ENCODE assay signal across 1 cellular context in genomic region chr20:46348972-46349741, GRCh38.
TF ChIP-seq lines count a peak whose summit lies in the region.

No MANE protein-coding gene starts in this region.

TF ChIP-seq in HepG2, 621 proteins besides CTCF, POLR2A, EP300 and RAD21 (continued from another document and continues in another):
- no peak for TF ChIP-seq ZNF513 (CRISPR knock-in tag; conservative IDR thresholded peaks at IDR 0.05)
- peak; percentile 56; the same call in 1 of the 2 replicates for TF ChIP-seq ZNF607 (CRISPR knock-in tag; IDR thresholded peaks at IDR 0.05; ENCODE audit: borderline replicate concordance)
- no peak for TF ChIP-seq RELA (CRISPR knock-in tag; IDR thresholded peaks at IDR 0.05)
- TF ChIP-seq, protein P1, sequence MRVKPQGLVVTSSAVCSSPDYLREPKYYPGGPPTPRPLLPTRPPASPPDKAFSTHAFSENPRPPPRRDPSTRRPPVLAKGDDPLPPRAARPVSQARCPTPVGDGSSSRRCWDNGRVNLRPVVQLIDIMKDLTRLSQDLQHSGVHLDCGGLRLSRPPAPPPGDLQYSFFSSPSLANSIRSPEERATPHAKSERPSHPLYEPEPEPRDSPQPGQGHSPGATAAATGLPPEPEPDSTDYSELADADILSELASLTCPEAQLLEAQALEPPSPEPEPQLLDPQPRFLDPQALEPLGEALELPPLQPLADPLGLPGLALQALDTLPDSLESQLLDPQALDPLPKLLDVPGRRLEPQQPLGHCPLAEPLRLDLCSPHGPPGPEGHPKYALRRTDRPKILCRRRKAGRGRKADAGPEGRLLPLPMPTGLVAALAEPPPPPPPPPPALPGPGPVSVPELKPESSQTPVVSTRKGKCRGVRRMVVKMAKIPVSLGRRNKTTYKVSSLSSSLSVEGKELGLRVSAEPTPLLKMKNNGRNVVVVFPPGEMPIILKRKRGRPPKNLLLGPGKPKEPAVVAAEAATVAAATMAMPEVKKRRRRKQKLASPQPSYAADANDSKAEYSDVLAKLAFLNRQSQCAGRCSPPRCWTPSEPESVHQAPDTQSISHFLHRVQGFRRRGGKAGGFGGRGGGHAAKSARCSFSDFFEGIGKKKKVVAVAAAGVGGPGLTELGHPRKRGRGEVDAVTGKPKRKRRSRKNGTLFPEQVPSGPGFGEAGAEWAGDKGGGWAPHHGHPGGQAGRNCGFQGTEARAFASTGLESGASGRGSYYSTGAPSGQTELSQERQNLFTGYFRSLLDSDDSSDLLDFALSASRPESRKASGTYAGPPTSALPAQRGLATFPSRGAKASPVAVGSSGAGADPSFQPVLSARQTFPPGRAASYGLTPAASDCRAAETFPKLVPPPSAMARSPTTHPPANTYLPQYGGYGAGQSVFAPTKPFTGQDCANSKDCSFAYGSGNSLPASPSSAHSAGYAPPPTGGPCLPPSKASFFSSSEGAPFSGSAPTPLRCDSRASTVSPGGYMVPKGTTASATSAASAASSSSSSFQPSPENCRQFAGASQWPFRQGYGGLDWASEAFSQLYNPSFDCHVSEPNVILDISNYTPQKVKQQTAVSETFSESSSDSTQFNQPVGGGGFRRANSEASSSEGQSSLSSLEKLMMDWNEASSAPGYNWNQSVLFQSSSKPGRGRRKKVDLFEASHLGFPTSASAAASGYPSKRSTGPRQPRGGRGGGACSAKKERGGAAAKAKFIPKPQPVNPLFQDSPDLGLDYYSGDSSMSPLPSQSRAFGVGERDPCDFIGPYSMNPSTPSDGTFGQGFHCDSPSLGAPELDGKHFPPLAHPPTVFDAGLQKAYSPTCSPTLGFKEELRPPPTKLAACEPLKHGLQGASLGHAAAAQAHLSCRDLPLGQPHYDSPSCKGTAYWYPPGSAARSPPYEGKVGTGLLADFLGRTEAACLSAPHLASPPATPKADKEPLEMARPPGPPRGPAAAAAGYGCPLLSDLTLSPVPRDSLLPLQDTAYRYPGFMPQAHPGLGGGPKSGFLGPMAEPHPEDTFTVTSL (CRISPR knock-in tag; IDR thresholded peaks at IDR 0.05; ENCODE audit: borderline replicate concordance), result no peak
- TF ChIP-seq REL (CRISPR knock-in tag; conservative IDR thresholded peaks at IDR 0.05), result no peak
- peak; percentile 46; the same call in 1 of the 2 replicates for TF ChIP-seq ZNF891 (CRISPR knock-in tag; IDR thresholded peaks at IDR 0.05)
- TF ChIP-seq MXD4 (CRISPR knock-in tag; IDR thresholded peaks at IDR 0.05), result no peak
- no peak for TF ChIP-seq U2AF2 (IDR thresholded peaks at IDR 0.05; ENCODE audit: low read depth, low read length)
- TF ChIP-seq ATAD3A (CRISPR knock-in tag; IDR thresholded peaks at IDR 0.05), result no peak
- no peak for TF ChIP-seq ZNF546 (CRISPR knock-in tag; conservative IDR thresholded peaks at IDR 0.05)
- no peak for TF ChIP-seq MED13 (CRISPR knock-in tag; IDR thresholded peaks at IDR 0.05)
- TF ChIP-seq THAP7 (CRISPR knock-in tag; IDR thresholded peaks at IDR 0.05), result no peak
- no peak for TF ChIP-seq HMGA1 (CRISPR knock-in tag; conservative IDR thresholded peaks at IDR 0.05)
- no peak for TF ChIP-seq HNRNPH1 (optimal IDR thresholded peaks at IDR 0.05; ENCODE audit: low read depth, low read length)
- TF ChIP-seq CCDC6 (CRISPR knock-in tag; IDR thresholded peaks at IDR 0.05), result no peak
- no peak for TF ChIP-seq ZNF773 (CRISPR knock-in tag; IDR thresholded peaks at IDR 0.05; ENCODE audit: borderline replicate concordance)
- peak; percentile 38 for TF ChIP-seq ZNF687 (CRISPR knock-in tag; IDR thresholded peaks at IDR 0.05)
- no peak for TF ChIP-seq PCBP1 (IDR thresholded peaks at IDR 0.05; ENCODE audit: borderline replicate concordance, low read depth, low read length)
- TF ChIP-seq ZNF530 (CRISPR knock-in tag; IDR thresholded peaks at IDR 0.05; ENCODE audit: low read depth), result no peak
- 0 out of 2 replicates have a peak, but pooled peaks have one; percentile 44 for TF ChIP-seq KDM3A (CRISPR knock-in tag; IDR thresholded peaks at IDR 0.05; ENCODE audit: low read depth)
- no peak for TF ChIP-seq ZNF431 (CRISPR knock-in tag; IDR thresholded peaks at IDR 0.05; ENCODE audit: borderline replicate concordance, low read depth)
- no peak for TF ChIP-seq ZNF232 (CRISPR knock-in tag; IDR thresholded peaks at IDR 0.05; ENCODE audit: borderline replicate concordance)
- TF ChIP-seq, protein P2, sequence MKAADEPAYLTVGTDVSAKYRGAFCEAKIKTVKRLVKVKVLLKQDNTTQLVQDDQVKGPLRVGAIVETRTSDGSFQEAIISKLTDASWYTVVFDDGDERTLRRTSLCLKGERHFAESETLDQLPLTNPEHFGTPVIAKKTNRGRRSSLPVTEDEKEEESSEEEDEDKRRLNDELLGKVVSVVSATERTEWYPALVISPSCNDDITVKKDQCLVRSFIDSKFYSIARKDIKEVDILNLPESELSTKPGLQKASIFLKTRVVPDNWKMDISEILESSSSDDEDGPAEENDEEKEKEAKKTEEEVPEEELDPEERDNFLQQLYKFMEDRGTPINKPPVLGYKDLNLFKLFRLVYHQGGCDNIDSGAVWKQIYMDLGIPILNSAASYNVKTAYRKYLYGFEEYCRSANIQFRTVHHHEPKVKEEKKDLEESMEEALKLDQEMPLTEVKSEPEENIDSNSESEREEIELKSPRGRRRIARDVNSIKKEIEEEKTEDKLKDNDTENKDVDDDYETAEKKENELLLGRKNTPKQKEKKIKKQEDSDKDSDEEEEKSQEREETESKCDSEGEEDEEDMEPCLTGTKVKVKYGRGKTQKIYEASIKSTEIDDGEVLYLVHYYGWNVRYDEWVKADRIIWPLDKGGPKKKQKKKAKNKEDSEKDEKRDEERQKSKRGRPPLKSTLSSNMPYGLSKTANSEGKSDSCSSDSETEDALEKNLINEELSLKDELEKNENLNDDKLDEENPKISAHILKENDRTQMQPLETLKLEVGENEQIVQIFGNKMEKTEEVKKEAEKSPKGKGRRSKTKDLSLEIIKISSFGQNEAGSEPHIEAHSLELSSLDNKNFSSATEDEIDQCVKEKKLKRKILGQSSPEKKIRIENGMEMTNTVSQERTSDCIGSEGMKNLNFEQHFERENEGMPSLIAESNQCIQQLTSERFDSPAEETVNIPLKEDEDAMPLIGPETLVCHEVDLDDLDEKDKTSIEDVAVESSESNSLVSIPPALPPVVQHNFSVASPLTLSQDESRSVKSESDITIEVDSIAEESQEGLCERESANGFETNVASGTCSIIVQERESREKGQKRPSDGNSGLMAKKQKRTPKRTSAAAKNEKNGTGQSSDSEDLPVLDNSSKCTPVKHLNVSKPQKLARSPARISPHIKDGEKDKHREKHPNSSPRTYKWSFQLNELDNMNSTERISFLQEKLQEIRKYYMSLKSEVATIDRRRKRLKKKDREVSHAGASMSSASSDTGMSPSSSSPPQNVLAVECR (CRISPR knock-in tag; IDR thresholded peaks at IDR 0.05; ENCODE audit: borderline replicate concordance), result peak; percentile 26; the same call in 1 of the 2 replicates
- TF ChIP-seq ZNF260 (CRISPR knock-in tag; IDR thresholded peaks at IDR 0.05; ENCODE audit: borderline replicate concordance, low read depth), result no peak
- TF ChIP-seq IRF9 (CRISPR knock-in tag; IDR thresholded peaks at IDR 0.05; ENCODE audit: borderline replicate concordance), result peak; percentile 39; the same call in 1 of the 2 replicates
- TF ChIP-seq GZF1 (CRISPR knock-in tag; IDR thresholded peaks at IDR 0.05), result no peak
- no peak for TF ChIP-seq GATA4 (IDR thresholded peaks at IDR 0.05; ENCODE audit: borderline replicate concordance, low read depth)
- no peak for TF ChIP-seq ZSCAN21 (CRISPR knock-in tag; IDR thresholded peaks at IDR 0.05; ENCODE audit: borderline replicate concordance)
- TF ChIP-seq, protein P3, sequence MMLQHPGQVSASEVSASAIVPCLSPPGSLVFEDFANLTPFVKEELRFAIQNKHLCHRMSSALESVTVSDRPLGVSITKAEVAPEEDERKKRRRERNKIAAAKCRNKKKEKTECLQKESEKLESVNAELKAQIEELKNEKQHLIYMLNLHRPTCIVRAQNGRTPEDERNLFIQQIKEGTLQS (CRISPR knock-in tag; IDR thresholded peaks at IDR 0.05), result no peak
- TF ChIP-seq ZNF280B (CRISPR knock-in tag; IDR thresholded peaks at IDR 0.05; ENCODE audit: borderline replicate concordance), result peak; percentile 75; the same call in 1 of the 2 replicates
